Comparison of ENCODE assay signal across 9 cellular contexts in genomic region chr3:186985713-186986364, GRCh38. TPM values are rescaled to one million over a fixed set of nuclear protein-coding genes. Genes with fewer than 3 reads are reported as not detected.
DNase-seq lines count a peak whose midpoint lies in the region; ATAC-seq and TF ChIP-seq lines count a peak whose summit lies in the region.
"Had no signal": no experiment of that assay in that cellular context is flagged by ENCODE, and none has a peak within 500 bp of the region (broad histone marks: within the 10 kb centered on the region; RNA-seq: fewer than 3 reads in every experiment).

No MANE protein-coding gene starts in this region.

- H3K9ac ChIP-seq in SU-DHL-6 (ENCODE audit: low read length) = peak overlapping the region; percentile 54
- H3K9ac ChIP-seq in smooth muscle cell (ENCODE audit: low read depth) = no peak overlapping the region

- WGBS in smooth muscle cell (ENCODE audit: low lambda C conversion rate) = 87% methylated on average over 12 of the region's 12 CpGs
- 64% methylated on average over 12 of the region's 12 CpGs for WGBS in esophagus muscularis mucosa
- WGBS in hepatocyte (ENCODE audit: low lambda C conversion rate, missing lambda C conversion rate) = 86% methylated on average over 11 of the region's 12 CpGs

- TF ChIP-seq CTCF in SU-DHL-6 (IDR thresholded peaks at IDR 0.05; ENCODE audit: insufficient read depth, low read length, poor library complexity, severe bottlenecking) = no peak
- TF ChIP-seq CTCF in osteoblast (IDR thresholded peaks at IDR 0.05; ENCODE audit: extremely low read depth, low read depth, low read length) = no peak
- TF ChIP-seq CTCF in smooth muscle cell (IDR thresholded peaks at IDR 0.05; ENCODE audit: borderline replicate concordance, insufficient read depth, poor library complexity, severe bottlenecking) = no peak
- no peak for TF ChIP-seq CTCF in esophagus muscularis mucosa (IDR thresholded peaks at IDR 0.05)
- no peak for TF ChIP-seq CTCF in hepatocyte (IDR thresholded peaks at IDR 0.05; ENCODE audit: poor library complexity)

- TF ChIP-seq POLR2A in esophagus muscularis mucosa (IDR thresholded peaks at IDR 0.05; ENCODE audit: low read depth) = no peak

- H2AFZ ChIP-seq in SU-DHL-6 (ENCODE audit: low read depth, low read length, severe bottlenecking) = no peak overlapping the region
- peak overlapping the region; percentile 30 for H2AFZ ChIP-seq in osteoblast (ENCODE audit: low read length)
- no peak overlapping the region for H2AFZ ChIP-seq in smooth muscle cell (ENCODE audit: low read depth)
- no peak overlapping the region for H2AFZ ChIP-seq in hepatocyte

- peak overlapping the region; percentile 70 for H3K4me2 ChIP-seq in SU-DHL-6 (ENCODE audit: low read depth, low read length, poor library complexity, severe bottlenecking)
- peak overlapping the region; percentile 6 for H3K4me2 ChIP-seq in osteoblast (ENCODE audit: insufficient read depth, low read length)
- no peak overlapping the region for H3K4me2 ChIP-seq in smooth muscle cell
- no peak overlapping the region for H3K4me2 ChIP-seq in hepatocyte

- H3K9me3 ChIP-seq in SU-DHL-6 (ENCODE audit: insufficient read depth, low read length) (no peaks in the 10 kb centered on the region), osteoblast (ENCODE audit: low read depth, low read length) (no peaks in the 10 kb centered on the region), smooth muscle cell (replicated peaks; ENCODE audit: low read depth) (no peaks in the 10 kb centered on the region), esophagus muscularis mucosa (no peaks in the 10 kb centered on the region), hepatocyte (ENCODE audit: low read depth) (no peaks in the 10 kb centered on the region)
- H3K9me3 ChIP-seq: body of pancreas had no signal

- peak; percentile 75 for ATAC-seq in GM18868 (IDR thresholded peaks at IDR 0.05; ENCODE audit: unreplicated experiment)
- peak; percentile 48 for ATAC-seq in HG03025 (IDR thresholded peaks at IDR 0.05; ENCODE audit: low FRiP score, unreplicated experiment)
- ATAC-seq: body of pancreas had no signal

- H3K27ac ChIP-seq in SU-DHL-6 (ENCODE audit: low read depth, low read length) (peak overlapping the region; percentile 94), osteoblast (ENCODE audit: low read depth, low read length) (no peak overlapping the region), smooth muscle cell (ENCODE audit: low read depth) (no peak overlapping the region), esophagus muscularis mucosa (replicated peaks in 1 of 4) (no peak overlapping the region), hepatocyte (no peak overlapping the region)

- no peak for DNase-seq in osteoblast (ENCODE audit: insufficient read length, low spot score, missing footprints)
- DNase-seq in NCI-H2227 treated with DMSO at 0.1 percent for 48 hours (lab: John Stamatoyannopoulos, UW) = no peak
- DNase-seq in smooth muscle cell (lab: John Stamatoyannopoulos, UW; ENCODE audit: unreplicated experiment) = no peak
- DNase-seq in esophagus muscularis mucosa (ENCODE audit: extremely low spot score) = no peak
- DNase-seq in hepatocyte (ENCODE audit: low spot score) = no peak

- H4K20me1 ChIP-seq in SU-DHL-6 (ENCODE audit: low read depth, low read length) (no peaks in the 10 kb centered on the region), osteoblast (ENCODE audit: insufficient read depth, low read length) (no peaks in the 10 kb centered on the region), smooth muscle cell (ENCODE audit: low read depth) (no peaks in the 10 kb centered on the region), hepatocyte (ENCODE audit: insufficient read depth, poor library complexity, severe bottlenecking) (no peaks in the 10 kb centered on the region)

- H3F3A ChIP-seq in SU-DHL-6 (ENCODE audit: insufficient read depth) (peaks cover 45% of the 10 kb centered on the region), smooth muscle cell (ENCODE audit: low read depth) (no peaks in the 10 kb centered on the region)

- H3K9me2 ChIP-seq in SU-DHL-6 (replicated peaks; ENCODE audit: insufficient read depth, low read length) (no peaks in the 10 kb centered on the region), hepatocyte (replicated peaks; ENCODE audit: insufficient read depth) (no peaks in the 10 kb centered on the region)

- peaks cover 23% of the 10 kb centered on the region for H3K79me2 ChIP-seq in SU-DHL-6 (ENCODE audit: insufficient read depth, low read length)
- no peaks in the 10 kb centered on the region for H3K79me2 ChIP-seq in osteoblast (ENCODE audit: insufficient read depth, low read length)
- H3K79me2 ChIP-seq in smooth muscle cell (ENCODE audit: low read depth) = no peaks in the 10 kb centered on the region
- H3K79me2 ChIP-seq in hepatocyte = no peaks in the 10 kb centered on the region

- H3K36me3 ChIP-seq in SU-DHL-6 (ENCODE audit: low read length) = no peaks in the 10 kb centered on the region
- H3K36me3 ChIP-seq in osteoblast (ENCODE audit: insufficient read depth, low read length) = no peaks in the 10 kb centered on the region
- no peaks in the 10 kb centered on the region for H3K36me3 ChIP-seq in smooth muscle cell (ENCODE audit: low read depth)
- H3K36me3 ChIP-seq in esophagus muscularis mucosa = no peaks in the 10 kb centered on the region
- H3K36me3 ChIP-seq in hepatocyte (replicated peaks; ENCODE audit: insufficient read depth, low read depth) = no peaks in the 10 kb centered on the region

- H3K4me3 ChIP-seq in SU-DHL-6 (ENCODE audit: insufficient read depth, low read length, poor library complexity, severe bottlenecking) = peak overlapping the region; percentile 40
- H3K4me3 ChIP-seq in osteoblast (ENCODE audit: insufficient read depth, low read length) = no peak overlapping the region
- H3K4me3 ChIP-seq in smooth muscle cell = no peak overlapping the region
- no peak overlapping the region for H3K4me3 ChIP-seq in esophagus muscularis mucosa
- H3K4me3 ChIP-seq in hepatocyte = no peak overlapping the region
- H3K4me3 ChIP-seq: body of pancreas had no signal

- intact Hi-C loops in esophagus muscularis mucosa (cut with DNase I) = no loop called here

- no peak for TF ChIP-seq EP300 in esophagus muscularis mucosa (IDR thresholded peaks at IDR 0.05)

- H3K27me3 ChIP-seq in SU-DHL-6 (ENCODE audit: low read length) (no peaks in the 10 kb centered on the region), osteoblast (ENCODE audit: insufficient read depth, low read length) (no peaks in the 10 kb centered on the region), smooth muscle cell (ENCODE audit: low read depth) (no peaks in the 10 kb centered on the region), esophagus muscularis mucosa (no peaks in the 10 kb centered on the region), hepatocyte (no peaks in the 10 kb centered on the region)
- H3K27me3 ChIP-seq: body of pancreas had no signal

- H3K4me1 ChIP-seq in osteoblast (ENCODE audit: insufficient read depth, low read length) (no peaks in the 10 kb centered on the region), smooth muscle cell (ENCODE audit: low read depth) (no peaks in the 10 kb centered on the region), esophagus muscularis mucosa (peaks cover 0 to 26% (median 6%) of the 10 kb centered on the region in 4 donors), hepatocyte (ENCODE audit: insufficient read depth) (no peaks in the 10 kb centered on the region)

RNA-seq across cellular contexts. Expression of gene ST6GAL1, which starts 55.5 kb away (rescaled TPM):
- total RNA-seq in osteoblast = 8.0 and 9.1 TPM in 2 replicates
- total RNA-seq in smooth muscle cell = 5.8 and 8.9 TPM in 2 replicates
- 1.5 and 3.5 TPM in 2 replicates for polyA plus RNA-seq in smooth muscle cell
- 10 to 100 TPM; 15.4 to 29.6 (median 24.4) TPM for total RNA-seq in esophagus muscularis mucosa
- 109 and 136 TPM in 2 replicates for total RNA-seq in hepatocyte
- polyA plus RNA-seq in hepatocyte = 36.6 and 57.5 TPM in 2 replicates

Comparison
In these comparisons a context has a peak if more than half of its experiments do, and no peak if none do; other contexts are left out.
1. H3K4me2 ChIP-seq: peak in SU-DHL-6 (single experiment) and osteoblast (single experiment); none in smooth muscle cell (single experiment) and hepatocyte (single experiment).